Comparison of ENCODE assay signal across 17 cellular contexts in genomic region chr2:8659735-8660492, GRCh38. TPM values are rescaled to one million over a fixed set of nuclear protein-coding genes. Genes with fewer than 3 reads are reported as not detected.
DNase-seq lines count a peak whose midpoint lies in the region; ATAC-seq and TF ChIP-seq lines count a peak whose summit lies in the region.
"Had no signal": no experiment of that assay in that cellular context is flagged by ENCODE, and none has a peak within 500 bp of the region (broad histone marks: within the 10 kb centered on the region; RNA-seq: fewer than 3 reads in every experiment).

No MANE protein-coding gene starts in this region.

- TF ChIP-seq CTCF in Caco-2 (IDR thresholded peaks at IDR 0.05; ENCODE audit: insufficient read depth in 1 of 2, low read depth in 1 of 2, low read length in 1 of 2, severe bottlenecking in 1 of 2, unreplicated experiment in 1 of 2) (no peak), left ventricle myocardium inferior (IDR thresholded peaks at IDR 0.05; ENCODE audit: borderline replicate concordance) (no peak), ascending aorta (IDR thresholded peaks at IDR 0.05) (no peak)

- CTCF ChIA-PET in Caco-2 (lab: Charles Lee): no interaction called here
- CTCF ChIA-PET in naive thymus-derived CD4-positive, alpha-beta T cell (lab: Charles Lee): no interaction called here

- no peak overlapping the region for H3K4ac ChIP-seq in neuronal stem cell (ENCODE audit: low read length)

- H3K4me3 ChIP-seq in Caco-2 (ENCODE audit: low read depth, low read length): no peak overlapping the region
- H3K4me3 ChIP-seq in left ventricle myocardium inferior: no peak overlapping the region
- H3K4me3 ChIP-seq in neuronal stem cell (ENCODE audit: low read length in 2 of 2): peak overlapping the region in 1 of 2 donors; percentile 36
- no peak overlapping the region for H3K4me3 ChIP-seq in naive thymus-derived CD4-positive, alpha-beta T cell (ENCODE audit: low read length)
- no peak overlapping the region for H3K4me3 ChIP-seq in ascending aorta
- H3K4me3 ChIP-seq: MG63, testis had no signal

- H4K91ac ChIP-seq in neuronal stem cell (ENCODE audit: low read depth, low read length, poor library complexity): no peak overlapping the region

- H3K36me3 ChIP-seq in Caco-2 (ENCODE audit: control insufficient read depth, insufficient read depth, low read length) (no peaks in the 10 kb centered on the region), left ventricle myocardium inferior (no peaks in the 10 kb centered on the region), neuronal stem cell (replicated peaks in 1 of 2; ENCODE audit: control insufficient read depth in 2 of 2, insufficient read depth in 2 of 2, low read length in 2 of 2) (no peaks in the 10 kb centered on the region), ascending aorta (no peaks in the 10 kb centered on the region)
- no peaks in the 10 kb centered on the region for H3K36me3 ChIP-seq in naive thymus-derived CD4-positive, alpha-beta T cell (ENCODE audit: control insufficient read depth in 2 of 3, insufficient read depth in 3 of 3, low read length in 3 of 3)
- H3K36me3 ChIP-seq: MG63 had no signal

- intact Hi-C loops in Caco-2 (cut with micrococcal nuclease; ENCODE audit: unreplicated experiment) (loop anchor here (2.0 kb wide), 1 partner anchor 17 kb away; no protein-coding TSS in a partner anchor), left ventricle myocardium inferior (cut with micrococcal nuclease) (no loop called here), ascending aorta (cut with DNase I) (no loop called here)
- intact Hi-C loops in naive thymus-derived CD4-positive, alpha-beta T cell (cut with micrococcal nuclease): no loop called here

- WGBS in neuronal stem cell (ENCODE audit: extremely low coverage in 2 of 2, insufficient read length in 2 of 2, insufficient replicate concordance in 1 of 2), 2 donors: no CpG with 5 or more reads among the region's 18 CpGs

- H3K4me3 Mint-ChIP-seq in Caco-2 (ENCODE audit: unreplicated experiment): no peak overlapping the region
- H3K4me3 Mint-ChIP-seq in naive thymus-derived CD4-positive, alpha-beta T cell: no peak overlapping the region
- H3K4me3 Mint-ChIP-seq: activated naive CD8-positive, alpha-beta T cell treated with anti-CD3 and anti-CD28 coated beads for 36 hours; immature natural killer cell had no signal

- POLR2A ChIA-PET in Caco-2 (lab: Charles Lee): no interaction called here
- POLR2A ChIA-PET in naive thymus-derived CD4-positive, alpha-beta T cell (lab: Charles Lee): no interaction called here

- no peak overlapping the region for H2AFZ ChIP-seq in neuronal stem cell (ENCODE audit: low read length)

- peak overlapping the region; percentile 16 for H3K23ac ChIP-seq in neuronal stem cell (ENCODE audit: low read depth, low read length, poor library complexity)

- H2BK5ac ChIP-seq in neuronal stem cell (ENCODE audit: low read length): peak overlapping the region; percentile 26

- no TSS peak for BruUV-seq in Caco-2 (replicated peaks; lab: Mats Ljungman, UMichigan)

- H3K9me3 Mint-ChIP-seq in Caco-2 (ENCODE audit: unreplicated experiment): no peaks in the 10 kb centered on the region
- H3K9me3 Mint-ChIP-seq in naive thymus-derived CD4-positive, alpha-beta T cell: no peaks in the 10 kb centered on the region
- H3K9me3 Mint-ChIP-seq: activated naive CD8-positive, alpha-beta T cell treated with anti-CD3 and anti-CD28 coated beads for 36 hours; immature natural killer cell had no signal

- H3K4me1 Mint-ChIP-seq in Caco-2 (ENCODE audit: low read depth, unreplicated experiment): peaks cover 12% of the 10 kb centered on the region
- H3K4me1 Mint-ChIP-seq in naive thymus-derived CD4-positive, alpha-beta T cell: peaks cover 7 to 36% (median 22%) of the 10 kb centered on the region in 7 donors

- peak overlapping the region; percentile 80 for H3K18ac ChIP-seq in neuronal stem cell (ENCODE audit: low read length)

- no peak overlapping the region for H2BK120ac ChIP-seq in neuronal stem cell (ENCODE audit: low read depth, low read length)

- H3K4me1 ChIP-seq in Caco-2 (peaks cover 10% of the 10 kb centered on the region; the same call in 1 of the 2 replicates), left ventricle myocardium inferior (peaks cover 17% of the 10 kb centered on the region), neuronal stem cell (ENCODE audit: control insufficient read depth in 2 of 2, insufficient read depth in 1 of 2, low read depth in 1 of 2, low read length in 2 of 2) (peaks cover 0 to 2% of the 10 kb centered on the region in 2 donors), ascending aorta (peaks cover 0 to 3% of the 10 kb centered on the region in 2 donors)
- peaks cover 3 to 8% of the 10 kb centered on the region in 2 donors for H3K4me1 ChIP-seq in naive thymus-derived CD4-positive, alpha-beta T cell (ENCODE audit: control insufficient read depth in 2 of 2, insufficient read depth in 2 of 2, low read length in 2 of 2)

- H3K14ac ChIP-seq in neuronal stem cell (ENCODE audit: low read length): peak overlapping the region; percentile 17

- H3K9me3 ChIP-seq in Caco-2 (no peaks in the 10 kb centered on the region), left ventricle myocardium inferior (replicated peaks) (no peaks in the 10 kb centered on the region), neuronal stem cell (replicated peaks in 1 of 2; ENCODE audit: control insufficient read depth in 2 of 2, insufficient read depth in 1 of 2, low read depth in 1 of 2, low read length in 2 of 2) (no peaks in the 10 kb centered on the region), ascending aorta (no peaks in the 10 kb centered on the region)
- no peaks in the 10 kb centered on the region for H3K9me3 ChIP-seq in naive thymus-derived CD4-positive, alpha-beta T cell (ENCODE audit: control insufficient read depth in 2 of 3, low read length in 3 of 3)
- H3K9me3 ChIP-seq: MG63, testis had no signal

- H3K27me3 Mint-ChIP-seq in Caco-2 (ENCODE audit: insufficient read depth, unreplicated experiment): no peaks in the 10 kb centered on the region
- H3K27me3 Mint-ChIP-seq in naive thymus-derived CD4-positive, alpha-beta T cell: peaks cover 0 to 50% (median 11%) of the 10 kb centered on the region in 5 donors

- H3K9ac ChIP-seq in neuronal stem cell (ENCODE audit: low read depth, low read length, poor library complexity): no peak overlapping the region

- H3K27me3 ChIP-seq in Caco-2 (replicated peaks; ENCODE audit: control insufficient read depth, insufficient read depth, low read length) (no peaks in the 10 kb centered on the region), left ventricle myocardium inferior (ENCODE audit: low read depth) (no peaks in the 10 kb centered on the region), neuronal stem cell (ENCODE audit: control insufficient read depth in 3 of 3, insufficient read depth in 3 of 3, low read depth in 1 of 3, low read length in 3 of 3) (no peaks in the 10 kb centered on the region), ascending aorta (no peaks in the 10 kb centered on the region)
- H3K27me3 ChIP-seq in naive thymus-derived CD4-positive, alpha-beta T cell (ENCODE audit: control insufficient read depth in 2 of 2, insufficient read depth in 2 of 2, low read length in 2 of 2): no peaks in the 10 kb centered on the region
- H3K27me3 ChIP-seq: MG63, testis had no signal

- no peaks in the 10 kb centered on the region for H3K79me1 ChIP-seq in neuronal stem cell (ENCODE audit: low read depth, low read length)

- DNase-seq in Caco-2 (no peak), NCI-H2196 treated with DMSO at 0.1 percent for 48 hours (lab: John Stamatoyannopoulos, UW; ENCODE audit: unreplicated experiment) (peak; percentile 34), left ventricle myocardium inferior (no peak), neuronal stem cell (ENCODE audit: low spot score) (no peak), ascending aorta (ENCODE audit: low spot score in 2 of 2) (no peak)
- DNase-seq in naive thymus-derived CD4-positive, alpha-beta T cell: no peak
- DNase-seq: activated CD4-positive, alpha-beta T cell treated with anti-CD3 and anti-CD28 coated beads for 48 hours; activated naive CD8-positive, alpha-beta T cell treated with anti-CD3 and anti-CD28 coated beads for 36 hours; activated T-cell treated with anti-CD3 and anti-CD28 coated beads for 4 hours; DMS 273 treated with DMSO at 0.1 percent for 48 hours; immature natural killer cell; MG63; NCI-H187 treated with DMSO at 0.1 percent for 48 hours; NCI-H524 treated with DMSO at 0.1 percent for 48 hours; stimulated activated CD4-positive, alpha-beta T cell treated with anti-CD3 and anti-CD28 coated beads, Interleukin-4, amount 100 ng/mL, for 24 hours; testis had no signal

- peak overlapping the region; percentile 33 for H2AK5ac ChIP-seq in neuronal stem cell (ENCODE audit: low read depth, low read length)

- H2BK12ac ChIP-seq in neuronal stem cell (ENCODE audit: low read length): peak overlapping the region; percentile 48

- no peak for ATAC-seq in naive thymus-derived CD4-positive, alpha-beta T cell
- ATAC-seq in HG03095 (IDR thresholded peaks at IDR 0.05; ENCODE audit: unreplicated experiment): no peak

- peak overlapping the region; percentile 84 for H2BK15ac ChIP-seq in neuronal stem cell (ENCODE audit: low read length)

- no peak overlapping the region for H3K4me2 ChIP-seq in neuronal stem cell (ENCODE audit: insufficient read depth, low read length, poor library complexity, severe bottlenecking)

- peak overlapping the region; percentile 6 for H4K8ac ChIP-seq in neuronal stem cell (ENCODE audit: low read depth, low read length)

- no peaks in the 10 kb centered on the region for H3K36me3 Mint-ChIP-seq in Caco-2 (ENCODE audit: insufficient read depth, unreplicated experiment)
- H3K36me3 Mint-ChIP-seq in naive thymus-derived CD4-positive, alpha-beta T cell: no peaks in the 10 kb centered on the region
- H3K36me3 Mint-ChIP-seq: activated naive CD8-positive, alpha-beta T cell treated with anti-CD3 and anti-CD28 coated beads for 36 hours; immature natural killer cell had no signal

- H3K27ac Mint-ChIP-seq in Caco-2 (ENCODE audit: unreplicated experiment): peak overlapping the region; percentile 5
- H3K27ac Mint-ChIP-seq in naive thymus-derived CD4-positive, alpha-beta T cell: no peak overlapping the region
- H3K27ac Mint-ChIP-seq: activated naive CD8-positive, alpha-beta T cell treated with anti-CD3 and anti-CD28 coated beads for 36 hours; immature natural killer cell had no signal

- H3K27ac ChIP-seq in left ventricle myocardium inferior (replicated peaks) (peak overlapping the region; percentile 27), neuronal stem cell (replicated peaks; ENCODE audit: low read length) (no peak overlapping the region), ascending aorta (no peak overlapping the region)
- H3K27ac ChIP-seq in naive thymus-derived CD4-positive, alpha-beta T cell (ENCODE audit: low read depth, low read length): no peak overlapping the region
- H3K27ac ChIP-seq: testis had no signal

RNA-seq across cellular contexts. Expression of gene ID2, which starts 21.9 kb away (rescaled TPM):
- total RNA-seq in Caco-2 (2022): 90.9 and 101 TPM in 2 replicates
- total RNA-seq in left ventricle myocardium inferior: 32.2 TPM
- polyA plus RNA-seq in neuronal stem cell (2013, experiment 1 of 2): 252 TPM
- 263 TPM for polyA plus RNA-seq in neuronal stem cell (2013, experiment 2 of 2)
- total RNA-seq in naive thymus-derived CD4-positive, alpha-beta T cell: 100 to 1,000 TPM in 2 of 5 experiments, 10 to 100 TPM in 3; 43.0 to 185 (median 77.1) TPM
- polyA plus RNA-seq in naive thymus-derived CD4-positive, alpha-beta T cell: 100 to 1,000 TPM; 206 to 309 TPM
- 752 TPM for total RNA-seq in ascending aorta
